ENCODE assay signal across 8 cellular contexts in genomic region chr11:129881570-129882170, GRCh38. TPM values are rescaled to one million over a fixed set of nuclear protein-coding genes. Genes with fewer than 3 reads are reported as not detected.
DNase-seq lines count a peak whose midpoint lies in the region; ATAC-seq and TF ChIP-seq lines count a peak whose summit lies in the region.

No MANE protein-coding gene starts in this region.

- no peak overlapping the region for H3K27ac ChIP-seq in right lobe of liver

- H3K36me3 ChIP-seq in right lobe of liver = peaks cover 9 to 99% (median 54%) of the 10 kb centered on the region in 4 donors

- ATAC-seq in right lobe of liver (peak; percentile 76 to 86 (median 82)), sciatic nerve (no peak)

- no peak overlapping the region for H3K4me3 ChIP-seq in HFF-Myc (replicated peaks; ENCODE audit: low read depth, low read length)
- H3K4me3 ChIP-seq in right lobe of liver = no peak overlapping the region

- H3K4me1 ChIP-seq in right lobe of liver = no peaks in the 10 kb centered on the region

- no peaks in the 10 kb centered on the region for H3K9me3 ChIP-seq in right lobe of liver

- H3K27me3 ChIP-seq in right lobe of liver = no peaks in the 10 kb centered on the region

- intact Hi-C loops in right lobe of liver (cut with DNase I) = no loop called here
- intact Hi-C loops in sciatic nerve (cut with DNase I) = no loop called here

- DNase-seq in NCI-H2081 (lab: John Stamatoyannopoulos, UW) (peak; percentile 3 to 14), NCI-H2081 treated with DMSO at 0.1 percent for 48 hours (lab: John Stamatoyannopoulos, UW) (no peak), HFF-Myc (ENCODE audit: extremely low read depth, low read depth) (no peak), RKO (ENCODE audit: low spot score) (peak; percentile 42), amniotic epithelial cell (ENCODE audit: low read depth) (peak; percentile 32), right lobe of liver (peak in 1 of 3 donors; percentile 46), sciatic nerve (ENCODE audit: low spot score) (no peak), midbrain (lab: John Stamatoyannopoulos, UW) (no peak)

- TF ChIP-seq CTCF in HFF-Myc (IDR thresholded peaks at IDR 0.05; ENCODE audit: low read depth, low read length, missing control alignments) (peak; percentile 71), right lobe of liver (IDR thresholded peaks at IDR 0.05) (peak; percentile 38 to 56 (median 52))

- 59% methylated on average over 6 of the region's 9 CpGs for WGBS in right lobe of liver (ENCODE audit: insufficient coverage, low coverage, low lambda C conversion rate, missing lambda C conversion rate)

- no peak for TF ChIP-seq POLR2A in right lobe of liver (IDR thresholded peaks at IDR 0.05)

RNA-seq across cellular contexts. Expression of gene NFRKB, which starts 13.7 kb away (rescaled TPM):
- total RNA-seq in right lobe of liver (10 to 100 TPM in 5 of 6 experiments, 1 to 10 TPM in 1; 9.5 to 15.0 (median 11.4) TPM), sciatic nerve (27.4 TPM)

Comparison
In these comparisons a context has a peak if more than half of its experiments do, and no peak if none do; other contexts are left out.
1. DNase-seq: peak in NCI-H2081 (2 of 2), RKO (single experiment) and amniotic epithelial cell (single experiment); none in NCI-H2081 treated with DMSO at 0.1 percent for 48 hours (single experiment), HFF-Myc (single experiment), sciatic nerve (single experiment) and midbrain (single experiment).